Comparison of ENCODE assay signal across 11 cellular contexts in genomic region chr21:34836933-34837505, GRCh38.
DNase-seq lines count a peak whose midpoint lies in the region; ATAC-seq and TF ChIP-seq lines count a peak whose summit lies in the region.
"Had no signal": no experiment of that assay in that cellular context is flagged by ENCODE, and none has a peak within 500 bp of the region (broad histone marks: within the 10 kb centered on the region; RNA-seq: fewer than 3 reads in every experiment).

No MANE protein-coding gene starts in this region.

- H3K9me3 Mint-ChIP-seq in activated naive CD8-positive, alpha-beta T cell (ENCODE audit: low read depth) = no peaks in the 10 kb centered on the region
- no peaks in the 10 kb centered on the region for H3K9me3 Mint-ChIP-seq in activated naive CD8-positive, alpha-beta T cell treated with anti-CD3 and anti-CD28 coated beads for 36 hours
- H3K9me3 Mint-ChIP-seq in chondrocyte (ENCODE audit: low read depth) (no peaks in the 10 kb centered on the region), mesothelial cell of epicardium (no peaks in the 10 kb centered on the region)
- H3K9me3 Mint-ChIP-seq: type B pancreatic cell had no signal

- peak overlapping the region; percentile 64 for H3K27ac ChIP-seq in urinary bladder (ENCODE audit: low read depth)

- TF ChIP-seq CTCF in chondrocyte (IDR thresholded peaks at IDR 0.05) (no peak), mesothelial cell of epicardium (IDR thresholded peaks at IDR 0.05; ENCODE audit: unreplicated experiment) (no peak), omental fat pad (IDR thresholded peaks at IDR 0.05) (no peak)

- H3K36me3 ChIP-seq in urinary bladder (ENCODE audit: insufficient read depth) = no peaks in the 10 kb centered on the region

- no peaks in the 10 kb centered on the region for H3K27me3 Mint-ChIP-seq in activated naive CD8-positive, alpha-beta T cell
- H3K27me3 Mint-ChIP-seq in activated naive CD8-positive, alpha-beta T cell treated with anti-CD3 and anti-CD28 coated beads for 36 hours = no peaks in the 10 kb centered on the region
- no peaks in the 10 kb centered on the region for H3K27me3 Mint-ChIP-seq in chondrocyte (ENCODE audit: low read depth)
- H3K27me3 Mint-ChIP-seq in mesothelial cell of epicardium (ENCODE audit: low read depth) = no peaks in the 10 kb centered on the region
- H3K27me3 Mint-ChIP-seq: type B pancreatic cell had no signal

- peak overlapping the region; percentile 3 for H3K4me3 ChIP-seq in urinary bladder (ENCODE audit: low read depth, low read length)

- H3K4me1 ChIP-seq in urinary bladder (ENCODE audit: insufficient read depth) = no peaks in the 10 kb centered on the region

- no peak for ATAC-seq in omental fat pad (ENCODE audit: low FRiP score)

- no peak for DNase-seq in activated naive CD8-positive, alpha-beta T cell treated with anti-CD3 and anti-CD28 coated beads for 36 hours
- no peak for DNase-seq in chondrocyte (ENCODE audit: low spot score)
- no peak for DNase-seq in mesothelial cell of epicardium (ENCODE audit: low spot score in 2 of 2, unreplicated experiment in 2 of 2)
- DNase-seq in T-helper 1 cell = no peak
- DNase-seq in omental fat pad (ENCODE audit: low spot score) = no peak
- no peak for DNase-seq in RPMI8226
- DNase-seq: DND-41, retina had no signal

- peaks cover 13% of the 10 kb centered on the region for H3K36me3 Mint-ChIP-seq in activated naive CD8-positive, alpha-beta T cell
- H3K36me3 Mint-ChIP-seq in activated naive CD8-positive, alpha-beta T cell treated with anti-CD3 and anti-CD28 coated beads for 36 hours = peaks cover 31% of the 10 kb centered on the region
- H3K36me3 Mint-ChIP-seq in chondrocyte (ENCODE audit: low read depth) (peaks cover 21% of the 10 kb centered on the region), mesothelial cell of epicardium (peaks cover 4% of the 10 kb centered on the region)

- H3K4me1 Mint-ChIP-seq in activated naive CD8-positive, alpha-beta T cell (ENCODE audit: low read depth) = peaks cover 35% of the 10 kb centered on the region
- peaks cover 39% of the 10 kb centered on the region for H3K4me1 Mint-ChIP-seq in activated naive CD8-positive, alpha-beta T cell treated with anti-CD3 and anti-CD28 coated beads for 36 hours
- H3K4me1 Mint-ChIP-seq in chondrocyte (ENCODE audit: low read depth) = peaks cover 32% of the 10 kb centered on the region
- H3K4me1 Mint-ChIP-seq in mesothelial cell of epicardium = peaks cover 22% of the 10 kb centered on the region

- peak overlapping the region; percentile 2 for H3K27ac Mint-ChIP-seq in activated naive CD8-positive, alpha-beta T cell
- H3K27ac Mint-ChIP-seq in activated naive CD8-positive, alpha-beta T cell treated with anti-CD3 and anti-CD28 coated beads for 36 hours = no peak overlapping the region
- H3K27ac Mint-ChIP-seq in chondrocyte (ENCODE audit: unreplicated experiment) (peak overlapping the region; percentile 98), mesothelial cell of epicardium (peak overlapping the region; percentile 71)
- H3K27ac Mint-ChIP-seq: type B pancreatic cell had no signal

- H3K4me3 Mint-ChIP-seq in activated naive CD8-positive, alpha-beta T cell = no peak overlapping the region
- no peak overlapping the region for H3K4me3 Mint-ChIP-seq in activated naive CD8-positive, alpha-beta T cell treated with anti-CD3 and anti-CD28 coated beads for 36 hours
- H3K4me3 Mint-ChIP-seq in chondrocyte (ENCODE audit: unreplicated experiment) (no peak overlapping the region), mesothelial cell of epicardium (no peak overlapping the region)

- 42% methylated on average over 4 of the region's 4 CpGs for WGBS in urinary bladder
